ENCODE assay signal across 7 cellular contexts in the genomic region with DNA sequence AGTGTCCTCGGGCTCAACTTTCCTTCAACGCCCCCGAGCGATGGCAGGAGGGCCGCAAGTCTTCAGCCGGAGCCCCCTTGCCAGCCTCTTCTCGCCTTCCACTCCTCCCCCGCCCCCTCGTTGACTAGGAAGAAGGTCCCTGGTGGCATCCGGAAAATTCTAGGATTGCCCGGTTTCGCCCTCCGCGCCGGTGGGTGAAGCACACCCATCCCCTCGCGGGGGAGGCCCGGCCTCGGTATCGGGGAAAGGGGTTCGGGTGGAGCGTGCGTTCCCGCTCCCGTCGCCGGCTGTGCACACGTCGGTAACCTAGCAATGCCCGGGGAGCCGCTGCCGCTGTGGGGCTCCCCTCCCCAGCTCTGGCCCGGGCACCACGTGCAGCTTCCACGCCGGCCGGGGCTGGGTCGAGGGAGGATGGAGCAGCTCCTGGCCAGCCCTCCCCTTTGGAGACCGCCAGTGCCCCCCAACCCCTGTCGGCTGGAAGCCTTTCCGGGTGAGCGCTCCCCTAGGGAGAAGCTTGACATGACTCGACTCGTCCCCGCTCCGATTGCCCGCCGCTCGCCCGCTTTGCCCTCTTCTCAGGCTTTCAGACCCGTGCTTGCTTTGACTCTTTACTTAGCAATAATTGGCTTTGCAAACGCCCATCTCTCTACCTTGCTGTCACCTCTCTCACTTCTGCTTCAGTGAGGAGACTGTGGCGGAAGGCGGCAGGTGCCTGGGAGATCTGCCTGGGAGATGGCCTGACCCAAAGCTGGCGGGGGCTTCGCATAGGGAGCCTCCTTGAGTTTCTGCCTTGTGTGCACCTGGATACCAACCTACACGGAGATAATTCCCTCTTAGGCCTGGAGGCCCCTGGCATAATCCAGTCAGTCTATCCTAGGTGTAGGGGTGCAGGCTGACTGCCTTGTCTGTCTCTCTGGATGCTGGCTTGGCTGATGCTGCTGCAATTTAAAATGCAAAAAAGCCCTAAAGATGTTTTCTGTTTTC. TPM values are rescaled to one million over a fixed set of nuclear protein-coding genes. Genes with fewer than 3 reads are reported as not detected.
DNase-seq lines count a peak whose midpoint lies in the region; ATAC-seq and TF ChIP-seq lines count a peak whose summit lies in the region.

No MANE protein-coding gene starts in this region.

- H2AFZ ChIP-seq in GM23338, result peak overlapping the region; percentile 97

- no peak for TF ChIP-seq CTCF in GM23338 (conservative IDR thresholded peaks at IDR 0.05; ENCODE audit: low read depth in 2 of 2)

- peaks cover 7% of the 10 kb centered on the region for H3F3A ChIP-seq in GM23338 (replicated peaks; ENCODE audit: low read depth)

- no peaks in the 10 kb centered on the region for H4K20me1 ChIP-seq in GM23338 (replicated peaks; ENCODE audit: insufficient read depth)

- no peak overlapping the region for H3K27ac Mint-ChIP-seq in GM23338
- no peak overlapping the region for H3K27ac Mint-ChIP-seq in T-helper 2 cell treated with Interferon-gamma antibody and Interleukin-4, amounts not matched to agents 5 μg/mL and 100 μg/mL, for 36 hours

- no peak overlapping the region for H3K27ac ChIP-seq in GM23338 (ENCODE audit: low read depth)

- H3K36me3 Mint-ChIP-seq in GM23338 (ENCODE audit: low read depth), result no peaks in the 10 kb centered on the region
- H3K36me3 Mint-ChIP-seq in T-helper 2 cell treated with Interferon-gamma antibody and Interleukin-4, amounts not matched to agents 5 μg/mL and 100 μg/mL, for 36 hours (ENCODE audit: low read depth), result no peaks in the 10 kb centered on the region

- intact Hi-C loops in Right ventricle myocardium superior (cut with DNase I) (no loop called here), posterior cingulate gyrus (cut with DNase I) (loop anchor here (5.0 kb wide), 1 partner anchor 149 kb away; a partner anchor contains a TSS)

- H3K4me3 Mint-ChIP-seq in GM23338, result peak overlapping the region; percentile 82
- H3K4me3 Mint-ChIP-seq in T-helper 2 cell treated with Interferon-gamma antibody and Interleukin-4, amounts not matched to agents 5 μg/mL and 100 μg/mL, for 36 hours, result peak overlapping the region; percentile 17

- H3K4me1 Mint-ChIP-seq in GM23338, result peaks cover 22% of the 10 kb centered on the region
- peaks cover 2% of the 10 kb centered on the region for H3K4me1 Mint-ChIP-seq in T-helper 2 cell treated with Interferon-gamma antibody and Interleukin-4, amounts not matched to agents 5 μg/mL and 100 μg/mL, for 36 hours (ENCODE audit: low read depth)

- H3K9me2 ChIP-seq in GM23338 (ENCODE audit: insufficient read depth), result no peaks in the 10 kb centered on the region

- H3K27me3 Mint-ChIP-seq in GM23338 (ENCODE audit: insufficient read depth, low read depth, poor library complexity), result peaks cover 35% of the 10 kb centered on the region
- H3K27me3 Mint-ChIP-seq in T-helper 2 cell treated with Interferon-gamma antibody and Interleukin-4, amounts not matched to agents 5 μg/mL and 100 μg/mL, for 36 hours (ENCODE audit: low read depth), result peaks cover 62% of the 10 kb centered on the region

- H3K4me2 ChIP-seq in GM23338, result peak overlapping the region; percentile 94

- H3K36me3 ChIP-seq in GM23338 (ENCODE audit: insufficient read depth), result no peaks in the 10 kb centered on the region

- peaks cover 61% of the 10 kb centered on the region for H3K27me3 ChIP-seq in GM23338 (ENCODE audit: insufficient read depth)

- peaks cover 19% of the 10 kb centered on the region for H3K4me1 ChIP-seq in GM23338 (ENCODE audit: insufficient read depth)

- ATAC-seq in GM23338 (peak; percentile 18), Right ventricle myocardium superior (ENCODE audit: poor library complexity) (peak; percentile 56), GM19463 (IDR thresholded peaks at IDR 0.05; ENCODE audit: unreplicated experiment) (no peak)

- peak overlapping the region; percentile 73 for H3K4me3 ChIP-seq in GM23338

- DNase-seq in GM23338 (ENCODE audit: low spot score) (peak; percentile 58), Right ventricle myocardium superior (no peak), posterior cingulate gyrus (peak; percentile 22 to 89 (median 42)), activated gamma-delta T cell treated with Interleukin-2 at 50 U/mL for 16 hours (no peak), islet precursor cell (no peak)
- no peak for DNase-seq in T-helper 2 cell treated with Interferon-gamma antibody and Interleukin-4, amounts not matched to agents 5 μg/mL and 100 μg/mL, for 36 hours (ENCODE audit: low spot score)

- H3K9me3 Mint-ChIP-seq in GM23338, result no peaks in the 10 kb centered on the region
- no peaks in the 10 kb centered on the region for H3K9me3 Mint-ChIP-seq in T-helper 2 cell treated with Interferon-gamma antibody and Interleukin-4, amounts not matched to agents 5 μg/mL and 100 μg/mL, for 36 hours

- H3K79me2 ChIP-seq in GM23338 (replicated peaks; ENCODE audit: insufficient read depth), result no peaks in the 10 kb centered on the region

TF ChIP-seq in GM23338, 12 proteins besides CTCF, POLR2A, EP300 and RAD21:
- no peak for TF ChIP-seq ZNF114 (CRISPR knock-in tag; IDR thresholded peaks at IDR 0.05)
- TF ChIP-seq EZH2 (IDR thresholded peaks at IDR 0.05; ENCODE audit: low read depth, unreplicated experiment), result peak; percentile 11

RNA-seq across cellular contexts. Expression of a gene that starts 1.4 kb away (rescaled TPM):
- total RNA-seq in GM23338 (2014; rRNA removed; shearing (Covaris generic)), result 1.1 and 1.7 TPM in 2 replicates
- polyA plus RNA-seq in GM23338 (2016; fragmentation: Nextera tagmentation; extraction: Ambion mirVana), result 0.96 and 1.8 TPM in 2 replicates
- total RNA-seq in Right ventricle myocardium superior, result 0.78 TPM

Comparison
In these comparisons a context has a peak if more than half of its experiments do, and no peak if none do; other contexts are left out.
1. DNase-seq: peak in GM23338 (single experiment) and posterior cingulate gyrus (10 of 10); none in T-helper 2 cell treated with Interferon-gamma antibody and Interleukin-4, amounts not matched to agents 5 μg/mL and 100 μg/mL, for 36 hours (single experiment), Right ventricle myocardium superior (single experiment), activated gamma-delta T cell treated with Interleukin-2 at 50 U/mL for 16 hours (single experiment) and islet precursor cell (single experiment).